In the genomic region with DNA sequence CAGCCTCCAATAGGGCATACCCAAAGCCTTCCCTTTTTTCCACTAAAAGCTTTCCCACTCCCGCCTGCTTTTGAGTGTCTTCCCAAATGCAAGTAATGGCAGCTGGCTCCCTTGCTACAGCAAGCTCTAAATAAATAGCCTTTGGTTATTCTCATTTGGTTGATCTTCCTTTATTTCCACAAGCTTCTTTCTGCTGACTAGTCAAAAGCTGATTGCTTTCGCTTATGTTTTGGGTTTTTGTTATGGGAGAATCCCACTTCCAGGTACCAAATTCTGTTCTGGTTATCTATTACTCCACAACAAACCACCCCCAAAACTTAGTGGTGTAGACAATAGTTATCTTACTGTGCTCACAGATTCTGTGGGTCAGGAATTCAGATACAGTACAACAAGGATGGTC, we compare ENCODE assay signal across 31 cellular contexts. TPM values are rescaled to one million over a fixed set of nuclear protein-coding genes. Genes with fewer than 3 reads are reported as not detected.
"Had no signal": no experiment of that assay in that cellular context is flagged by ENCODE, and none has a peak within 500 bp of the region (broad histone marks: within the 10 kb centered on the region; RNA-seq: fewer than 3 reads in every experiment).

No MANE protein-coding gene starts in this region.

- DNase-seq: activated B cell treated with CpG ODN at 0.5 μM for 24 hours; activated CD4-positive, alpha-beta memory T cell treated with anti-CD3 and anti-CD28 coated beads for 36 hours; activated CD4-positive, alpha-beta T cell treated with anti-CD3 and anti-CD28 coated beads for 4 hours; activated CD4-positive, alpha-beta T cell treated with anti-CD3 and anti-CD28 coated beads, Interleukin-2, amount 50 U/mL, for 1 hour; activated CD4-positive, CD25-positive, alpha-beta regulatory T cell treated with anti-CD3 and anti-CD28 coated beads, Interleukin-2, amount 50 U/mL, for 72 hours; activated CD8-positive, alpha-beta memory T cell treated with anti-CD3 and anti-CD28 coated beads for 24 hours; activated CD8-positive, alpha-beta memory T cell treated with anti-CD3 and anti-CD28 coated beads, Interleukin-2, amount 10 ng/mL, durations not matched to agents 7 days and 5 days; activated CD8-positive, alpha-beta memory T cell treated with anti-CD3 and anti-CD28 coated beads, Interleukin-2, amount 50 U/mL, for 48 hours; activated effector memory CD4-positive, alpha-beta T cell treated with Interleukin-2 at 50 U/mL for 16 hours; activated naive CD4-positive, alpha-beta T cell treated with anti-CD3 and anti-CD28 coated beads, Interleukin-2, amount 10 ng/mL, durations not matched to agents 7 days and 5 days; activated naive CD8-positive, alpha-beta T cell treated with anti-CD3 and anti-CD28 coated beads, Interleukin-2, amount 50 U/mL, for 24 hours; activated T-cell treated with anti-CD3 and anti-CD28 coated beads, Interleukin-2, amount 50 U/mL, for 48 hours; anterior cingulate cortex; central memory CD4-positive, alpha-beta T cell; NCI-H1436 treated with DMSO at 0.1 percent for 48 hours; NCI-H1694 treated with DMSO at 0.1 percent for 48 hours; NCI-H2029; NCI-H345; NCI-H524 treated with DMSO at 0.1 percent for 48 hours; Peyer's patch; Right ventricle myocardium superior; RPMI8226; SW 1271; T-helper 1 cell; T-helper 2 cell; T-helper 9 cell had no signal

- H3K27ac ChIP-seq: Peyer's patch, VCaP had no signal

- H3K4me1 ChIP-seq: Peyer's patch had no signal

- H3K9me3 ChIP-seq: Peyer's patch had no signal

- H3K27ac Mint-ChIP-seq: activated B cell treated with CpG ODN at 0.5 μM for 24 hours; activated CD4-positive, alpha-beta memory T cell treated with anti-CD3 and anti-CD28 coated beads for 36 hours; activated CD8-positive, alpha-beta memory T cell treated with anti-CD3 and anti-CD28 coated beads, Interleukin-2, amount 10 ng/mL, durations not matched to agents 7 days and 5 days; activated naive CD4-positive, alpha-beta T cell treated with anti-CD3 and anti-CD28 coated beads, Interleukin-2, amount 10 ng/mL, durations not matched to agents 7 days and 5 days; activated naive CD8-positive, alpha-beta T cell; activated naive CD8-positive, alpha-beta T cell treated with anti-CD3 and anti-CD28 coated beads, Interleukin-2, amount 50 U/mL, for 24 hours; brain had no signal

- H3K27me3 ChIP-seq: Peyer's patch had no signal

- H3K4me3 ChIP-seq: Peyer's patch had no signal

- H3K36me3 ChIP-seq: Peyer's patch had no signal

- ATAC-seq: activated CD8-positive, alpha-beta memory T cell treated with anti-CD3 and anti-CD28 coated beads, Interleukin-2, amount 10 ng/mL, durations not matched to agents 7 days and 5 days; activated naive CD8-positive, alpha-beta T cell treated with anti-CD3 and anti-CD28 coated beads, Interleukin-2, amount 50 U/mL, for 24 hours had no signal

- H3K9me3 Mint-ChIP-seq: activated B cell treated with CpG ODN at 0.5 μM for 24 hours; activated CD4-positive, alpha-beta memory T cell treated with anti-CD3 and anti-CD28 coated beads for 36 hours; activated naive CD4-positive, alpha-beta T cell treated with anti-CD3 and anti-CD28 coated beads, Interleukin-2, amount 10 ng/mL, durations not matched to agents 7 days and 5 days had no signal

- H3K36me3 Mint-ChIP-seq: activated CD4-positive, alpha-beta memory T cell treated with anti-CD3 and anti-CD28 coated beads for 36 hours; activated CD8-positive, alpha-beta memory T cell treated with anti-CD3 and anti-CD28 coated beads, Interleukin-2, amount 10 ng/mL, durations not matched to agents 7 days and 5 days; activated naive CD4-positive, alpha-beta T cell treated with anti-CD3 and anti-CD28 coated beads, Interleukin-2, amount 10 ng/mL, durations not matched to agents 7 days and 5 days; activated naive CD8-positive, alpha-beta T cell; brain had no signal

- H3K4me3 Mint-ChIP-seq: activated B cell treated with CpG ODN at 0.5 μM for 24 hours; activated CD4-positive, alpha-beta memory T cell treated with anti-CD3 and anti-CD28 coated beads for 36 hours; activated CD8-positive, alpha-beta memory T cell treated with anti-CD3 and anti-CD28 coated beads, Interleukin-2, amount 10 ng/mL, durations not matched to agents 7 days and 5 days; activated naive CD4-positive, alpha-beta T cell treated with anti-CD3 and anti-CD28 coated beads, Interleukin-2, amount 10 ng/mL, durations not matched to agents 7 days and 5 days; activated naive CD8-positive, alpha-beta T cell; activated naive CD8-positive, alpha-beta T cell treated with anti-CD3 and anti-CD28 coated beads, Interleukin-2, amount 50 U/mL, for 24 hours; brain had no signal

- H3K4me1 Mint-ChIP-seq: activated B cell treated with CpG ODN at 0.5 μM for 24 hours; activated CD8-positive, alpha-beta memory T cell treated with anti-CD3 and anti-CD28 coated beads, Interleukin-2, amount 10 ng/mL, durations not matched to agents 7 days and 5 days; activated naive CD4-positive, alpha-beta T cell treated with anti-CD3 and anti-CD28 coated beads, Interleukin-2, amount 10 ng/mL, durations not matched to agents 7 days and 5 days; activated naive CD8-positive, alpha-beta T cell treated with anti-CD3 and anti-CD28 coated beads, Interleukin-2, amount 50 U/mL, for 24 hours; brain had no signal

RNA-seq across cellular contexts. Expression of a gene that starts 22.3 kb away (rescaled TPM):
- total RNA-seq: activated B cell treated with CpG ODN at 0.5 μM for 24 hours; activated CD4-positive, alpha-beta memory T cell treated with anti-CD3 and anti-CD28 coated beads for 36 hours; activated CD8-positive, alpha-beta memory T cell treated with anti-CD3 and anti-CD28 coated beads, Interleukin-2, amount 10 ng/mL, durations not matched to agents 7 days and 5 days had no signal

RNA-seq across cellular contexts. Expression of a gene that starts 32.8 kb away (rescaled TPM):
- total RNA-seq: activated B cell treated with CpG ODN at 0.5 μM for 24 hours; activated CD4-positive, alpha-beta memory T cell treated with anti-CD3 and anti-CD28 coated beads for 36 hours; activated CD8-positive, alpha-beta memory T cell treated with anti-CD3 and anti-CD28 coated beads, Interleukin-2, amount 10 ng/mL, durations not matched to agents 7 days and 5 days; M059J; NCI-H460; Peyer's patch had no signal
